Comparison of ENCODE assay signal across 11 cellular contexts in the genomic region with DNA sequence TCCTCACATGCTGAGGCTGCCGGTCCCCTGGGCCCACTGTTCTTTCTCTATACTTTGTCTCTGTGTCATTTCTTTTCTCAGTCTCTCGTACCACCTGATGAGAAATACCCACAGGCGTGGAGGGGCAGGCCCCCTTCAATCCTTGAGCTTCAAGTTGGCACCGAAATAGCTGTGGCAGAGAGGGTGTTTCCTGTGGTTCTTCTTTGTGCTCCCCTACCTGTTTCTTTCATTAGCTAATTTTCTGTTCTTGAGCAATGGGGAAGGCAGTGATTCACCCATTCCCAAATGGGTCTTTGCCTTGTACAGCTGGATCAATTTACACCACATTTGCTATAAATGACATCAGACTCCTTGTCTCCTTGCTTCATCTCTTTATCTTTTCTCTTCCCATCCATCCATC. TPM values are rescaled to one million over a fixed set of nuclear protein-coding genes. Genes with fewer than 3 reads are reported as not detected.
DNase-seq lines count a peak whose midpoint lies in the region; ATAC-seq and TF ChIP-seq lines count a peak whose summit lies in the region.
"Had no signal": no experiment of that assay in that cellular context is flagged by ENCODE, and none has a peak within 500 bp of the region (broad histone marks: within the 10 kb centered on the region; RNA-seq: fewer than 3 reads in every experiment).

No MANE protein-coding gene starts in this region.

- WGBS in gastroesophageal sphincter (ENCODE audit: low coverage in 1 of 2), 2 donors = 47% methylated on average over 3 of the region's 4 CpGs; no CpG with 5 or more reads in 1 of the 2 donors
- WGBS in suprapubic skin = 58% methylated on average over 4 of the region's 4 CpGs

- ATAC-seq in CD4-positive, CD25-positive, alpha-beta regulatory T cell (ENCODE audit: low read depth in 2 of 2) = peak in 1 of 2 donors; percentile 26
- ATAC-seq in HG03108 (IDR thresholded peaks at IDR 0.05; ENCODE audit: unreplicated experiment) (peak; percentile 30), gastroesophageal sphincter (no peak), GM19395 (IDR thresholded peaks at IDR 0.05; ENCODE audit: unreplicated experiment) (no peak)
- ATAC-seq in activated T-cell treated with anti-CD3 and anti-CD28 coated beads, Interleukin-2, amount 50 U/mL, for 72 hours (replicated peaks in 1 of 2) = peak; percentile 41 to 57

- H3K9me3 Mint-ChIP-seq in CD4-positive, CD25-positive, alpha-beta regulatory T cell = no peaks in the 10 kb centered on the region
- no peaks in the 10 kb centered on the region for H3K9me3 Mint-ChIP-seq in activated T-cell treated with anti-CD3 and anti-CD28 coated beads, Interleukin-2, amount 50 U/mL, for 72 hours

- H3K27ac Mint-ChIP-seq in CD4-positive, CD25-positive, alpha-beta regulatory T cell = peak overlapping the region; percentile 77 to 91 (median 77)
- H3K27ac Mint-ChIP-seq in activated T-cell treated with anti-CD3 and anti-CD28 coated beads, Interleukin-2, amount 50 U/mL, for 72 hours = peak overlapping the region; percentile 64

- no peak overlapping the region for H3K27ac ChIP-seq in CD4-positive, CD25-positive, alpha-beta regulatory T cell (ENCODE audit: insufficient read depth, low read length, poor library complexity, severe bottlenecking)
- H3K27ac ChIP-seq in gastroesophageal sphincter = peak overlapping the region; percentile 34 to 78 (median 58)
- no peak overlapping the region for H3K27ac ChIP-seq in suprapubic skin
- H3K27ac ChIP-seq: RWPE1 had no signal

- TF ChIP-seq CTCF in gastroesophageal sphincter (IDR thresholded peaks at IDR 0.05) = no peak
- TF ChIP-seq CTCF in suprapubic skin (IDR thresholded peaks at IDR 0.05) = no peak

- no peaks in the 10 kb centered on the region for H3K27me3 Mint-ChIP-seq in CD4-positive, CD25-positive, alpha-beta regulatory T cell
- no peaks in the 10 kb centered on the region for H3K27me3 Mint-ChIP-seq in activated T-cell treated with anti-CD3 and anti-CD28 coated beads, Interleukin-2, amount 50 U/mL, for 72 hours (ENCODE audit: low read depth)

- H3K4me1 Mint-ChIP-seq in CD4-positive, CD25-positive, alpha-beta regulatory T cell = peaks cover 0 to 49% (median 28%) of the 10 kb centered on the region in 4 donors
- peaks cover 38% of the 10 kb centered on the region for H3K4me1 Mint-ChIP-seq in activated T-cell treated with anti-CD3 and anti-CD28 coated beads, Interleukin-2, amount 50 U/mL, for 72 hours (ENCODE audit: low read depth)

- DNase-seq in CD4-positive, CD25-positive, alpha-beta regulatory T cell = no peak
- peak; percentile 17 to 33 for DNase-seq in activated T-cell treated with anti-CD3 and anti-CD28 coated beads, Interleukin-2, amount 50 U/mL, for 72 hours
- DNase-seq in suprapubic skin (ENCODE audit: low spot score in 2 of 2) (no peak), HUDEP-2 (lab: John Stamatoyannopoulos, UW; ENCODE audit: unreplicated experiment in 76 of 76) (no peak), DMS 273 (lab: John Stamatoyannopoulos, UW; ENCODE audit: unreplicated experiment) (no peak)
- DNase-seq: cortex of kidney had no signal

- no peaks in the 10 kb centered on the region for H3K36me3 ChIP-seq in CD4-positive, CD25-positive, alpha-beta regulatory T cell (ENCODE audit: control insufficient read depth, insufficient read depth, low read length)
- no peaks in the 10 kb centered on the region for H3K36me3 ChIP-seq in gastroesophageal sphincter
- no peaks in the 10 kb centered on the region for H3K36me3 ChIP-seq in suprapubic skin

- peak overlapping the region; percentile 55 to 82 (median 60) for H3K4me3 Mint-ChIP-seq in CD4-positive, CD25-positive, alpha-beta regulatory T cell
- H3K4me3 Mint-ChIP-seq in activated T-cell treated with anti-CD3 and anti-CD28 coated beads, Interleukin-2, amount 50 U/mL, for 72 hours = peak overlapping the region; percentile 56 to 60

- no peak for TF ChIP-seq EP300 in gastroesophageal sphincter (IDR thresholded peaks at IDR 0.05)
- no peak for TF ChIP-seq EP300 in suprapubic skin (IDR thresholded peaks at IDR 0.05)

- H3K4me1 ChIP-seq in CD4-positive, CD25-positive, alpha-beta regulatory T cell (ENCODE audit: control insufficient read depth, insufficient read depth, low read length, poor library complexity, severe bottlenecking) = peaks cover 9% of the 10 kb centered on the region
- H3K4me1 ChIP-seq in gastroesophageal sphincter (peaks cover 0 to 36% (median 0%) of the 10 kb centered on the region in 3 donors), suprapubic skin (peaks cover 4% of the 10 kb centered on the region)

- H3K27me3 ChIP-seq in CD4-positive, CD25-positive, alpha-beta regulatory T cell (ENCODE audit: control insufficient read depth, insufficient read depth, low read length) = no peaks in the 10 kb centered on the region
- no peaks in the 10 kb centered on the region for H3K27me3 ChIP-seq in gastroesophageal sphincter
- H3K27me3 ChIP-seq in suprapubic skin = no peaks in the 10 kb centered on the region

- H3K36me3 Mint-ChIP-seq in CD4-positive, CD25-positive, alpha-beta regulatory T cell = no peaks in the 10 kb centered on the region
- no peaks in the 10 kb centered on the region for H3K36me3 Mint-ChIP-seq in activated T-cell treated with anti-CD3 and anti-CD28 coated beads, Interleukin-2, amount 50 U/mL, for 72 hours (ENCODE audit: insufficient read depth in 2 of 2)

- peak overlapping the region; percentile 11 for H3K4me3 ChIP-seq in CD4-positive, CD25-positive, alpha-beta regulatory T cell (ENCODE audit: low read depth, low read length)
- H3K4me3 ChIP-seq in gastroesophageal sphincter (no peak overlapping the region), suprapubic skin (no peak overlapping the region)

- TF ChIP-seq POLR2A in gastroesophageal sphincter (IDR thresholded peaks at IDR 0.05) (no peak), suprapubic skin (IDR thresholded peaks at IDR 0.05) (no peak)

- no peaks in the 10 kb centered on the region for H3K9me3 ChIP-seq in CD4-positive, CD25-positive, alpha-beta regulatory T cell (ENCODE audit: control insufficient read depth in 2 of 2, low read length in 2 of 2)
- no peaks in the 10 kb centered on the region for H3K9me3 ChIP-seq in gastroesophageal sphincter
- no peaks in the 10 kb centered on the region for H3K9me3 ChIP-seq in suprapubic skin

RNA-seq across cellular contexts. Expression of gene CYSLTR1, which starts 2.1 kb away (rescaled TPM):
- 7.2 TPM for total RNA-seq in CD4-positive, CD25-positive, alpha-beta regulatory T cell
- polyA plus RNA-seq in CD4-positive, CD25-positive, alpha-beta regulatory T cell = 1 to 10 TPM; 3.0 to 5.4 (median 3.2) TPM
- 1 to 10 TPM; 2.9 to 6.6 TPM for total RNA-seq in activated T-cell treated with anti-CD3 and anti-CD28 coated beads, Interleukin-2, amount 50 U/mL, for 72 hours
- total RNA-seq in gastroesophageal sphincter (10 to 100 TPM; 13.7 to 54.3 (median 28.3) TPM), suprapubic skin (1 to 10 TPM; 1.1 to 3.7 (median 2.1) TPM)
- total RNA-seq: NCI-H460 had no signal

Comparison
In these comparisons a context has a peak if more than half of its experiments do, and no peak if none do; other contexts are left out.
1. ATAC-seq: peak in HG03108 (single experiment) and activated T-cell treated with anti-CD3 and anti-CD28 coated beads, Interleukin-2, amount 50 U/mL, for 72 hours (2 of 2); none in gastroesophageal sphincter (single experiment) and GM19395 (single experiment).
2. DNase-seq: peak in activated T-cell treated with anti-CD3 and anti-CD28 coated beads, Interleukin-2, amount 50 U/mL, for 72 hours (2 of 2); none in CD4-positive, CD25-positive, alpha-beta regulatory T cell (0 of 3), suprapubic skin (0 of 2), HUDEP-2 (0 of 76) and DMS 273 (single experiment).
3. H3K27ac ChIP-seq: peak in gastroesophageal sphincter (4 of 4); none in CD4-positive, CD25-positive, alpha-beta regulatory T cell (single experiment) and suprapubic skin (single experiment).